20 cellular contexts compared by ENCODE assay signal in genomic region chr9:90814355-90814754, GRCh38. TPM values are rescaled to one million over a fixed set of nuclear protein-coding genes. Genes with fewer than 3 reads are reported as not detected.
"Had no signal": no experiment of that assay in that cellular context is flagged by ENCODE, and none has a peak within 500 bp of the region (broad histone marks: within the 10 kb centered on the region; RNA-seq: fewer than 3 reads in every experiment).

No MANE protein-coding gene starts in this region.

- H3K27ac Mint-ChIP-seq: activated CD4-positive, alpha-beta memory T cell treated with anti-CD3 and anti-CD28 coated beads for 36 hours had no signal

- H3K4me1 ChIP-seq: right atrium auricular region had no signal

- H3K79me2 ChIP-seq: hepatocyte had no signal

- H3K36me3 ChIP-seq: adrenal gland, cardiac muscle cell, esophagus muscularis mucosa, right atrium auricular region, suprapubic skin, upper lobe of left lung had no signal

- DNase-seq: activated CD4-positive, alpha-beta memory T cell treated with anti-CD3 and anti-CD28 coated beads for 36 hours; activated effector memory CD4-positive, alpha-beta T cell treated with Interleukin-2 at 50 U/mL for 16 hours; activated naive CD4-positive, alpha-beta T cell treated with anti-CD3 and anti-CD28 coated beads, Interleukin-2, amount 50 U/mL, for 16 hours; activated T-cell treated with anti-CD3 and anti-CD28 coated beads, Interleukin-2, amount 50 U/mL, for 4 hours; adrenal gland; naive thymus-derived CD4-positive, alpha-beta T cell; nucleus accumbens; stimulated activated CD4-positive, alpha-beta T cell treated with anti-CD3 and anti-CD28 coated beads, Interleukin-4, amount 100 ng/mL, for 24 hours; stimulated activated CD8-positive, alpha-beta memory T cell treated with anti-CD3 and anti-CD28 coated beads, Interleukin-4, amount 100 ng/mL, for 48 hours; upper lobe of left lung had no signal

- H3K27ac ChIP-seq: cardiac muscle cell, hepatocyte, right atrium auricular region, suprapubic skin had no signal

- H3K9me3 Mint-ChIP-seq: activated CD4-positive, alpha-beta memory T cell treated with anti-CD3 and anti-CD28 coated beads for 36 hours had no signal

- H2AFZ ChIP-seq: hepatocyte had no signal

- H3K36me3 Mint-ChIP-seq: activated CD4-positive, alpha-beta memory T cell treated with anti-CD3 and anti-CD28 coated beads for 36 hours had no signal

- H3K4me3 ChIP-seq: adrenal gland, cardiac muscle cell, esophagus muscularis mucosa, hepatocyte, right atrium auricular region, skin epidermis, suprapubic skin, upper lobe of left lung had no signal

- ATAC-seq: activated CD4-positive, CD25-positive, alpha-beta regulatory T cell treated with anti-CD3 and anti-CD28 coated beads, Interleukin-2, amount 50 U/mL, for 24 hours; activated T-cell treated with anti-CD3 and anti-CD28 coated beads, Interleukin-2, amount 50 U/mL, for 4 hours; left lobe of liver; naive thymus-derived CD4-positive, alpha-beta T cell had no signal

- H3K9me3 ChIP-seq: adrenal gland, esophagus muscularis mucosa, suprapubic skin, upper lobe of left lung had no signal

- H3K4me2 ChIP-seq: hepatocyte had no signal

- H3K4me3 Mint-ChIP-seq: activated CD4-positive, alpha-beta memory T cell treated with anti-CD3 and anti-CD28 coated beads for 36 hours; activated T-cell treated with anti-CD3 and anti-CD28 coated beads, Interleukin-2, amount 50 U/mL, for 4 hours; stimulated activated naive CD8-positive, alpha-beta T cell treated with anti-CD3 and anti-CD28 coated beads, Interleukin-15, Interleukin-2, amounts not matched to agents 100 ng/mL and 50 ng/mL, for 24 hours had no signal

RNA-seq across cellular contexts. Expression of gene SYK, which starts 12.7 kb away (rescaled TPM):
- total RNA-seq: activated CD4-positive, alpha-beta memory T cell treated with anti-CD3 and anti-CD28 coated beads for 36 hours; cardiac muscle cell; lung microvascular endothelial cell had no signal
